3 cellular contexts compared by ENCODE assay signal in the genomic region with DNA sequence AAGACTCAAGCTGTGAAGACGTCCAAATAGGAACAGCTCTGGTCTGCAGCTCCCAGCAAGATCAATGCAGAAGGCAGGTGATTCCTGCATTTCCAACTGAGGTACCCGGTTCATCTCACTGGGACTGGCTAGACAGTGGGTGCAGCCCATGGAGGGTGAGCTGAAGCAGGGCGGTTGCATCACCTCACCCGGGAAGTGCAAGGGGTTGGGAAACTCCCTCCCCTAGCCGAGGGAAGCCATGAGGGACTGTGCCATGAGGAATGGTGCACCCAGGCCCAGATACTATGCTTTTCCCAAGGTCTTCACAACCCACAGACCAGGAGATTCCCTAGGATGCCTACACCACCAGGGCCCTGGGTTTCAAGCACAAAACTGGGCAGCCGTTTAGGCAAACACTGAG. TPM values are rescaled to one million over a fixed set of nuclear protein-coding genes. Genes with fewer than 3 reads are reported as not detected.
"Had no signal": no experiment of that assay in that cellular context is flagged by ENCODE, and none has a peak within 500 bp of the region (broad histone marks: within the 10 kb centered on the region; RNA-seq: fewer than 3 reads in every experiment).

No MANE protein-coding gene starts in this region.

RNA-seq across cellular contexts. Expression of gene ZSWIM2, which starts 37.2 kb away (rescaled TPM):
- total RNA-seq: M059J, MCF 10A, NCI-H460 had no signal
